ENCODE assay signal across 1 cellular context in the genomic region with DNA sequence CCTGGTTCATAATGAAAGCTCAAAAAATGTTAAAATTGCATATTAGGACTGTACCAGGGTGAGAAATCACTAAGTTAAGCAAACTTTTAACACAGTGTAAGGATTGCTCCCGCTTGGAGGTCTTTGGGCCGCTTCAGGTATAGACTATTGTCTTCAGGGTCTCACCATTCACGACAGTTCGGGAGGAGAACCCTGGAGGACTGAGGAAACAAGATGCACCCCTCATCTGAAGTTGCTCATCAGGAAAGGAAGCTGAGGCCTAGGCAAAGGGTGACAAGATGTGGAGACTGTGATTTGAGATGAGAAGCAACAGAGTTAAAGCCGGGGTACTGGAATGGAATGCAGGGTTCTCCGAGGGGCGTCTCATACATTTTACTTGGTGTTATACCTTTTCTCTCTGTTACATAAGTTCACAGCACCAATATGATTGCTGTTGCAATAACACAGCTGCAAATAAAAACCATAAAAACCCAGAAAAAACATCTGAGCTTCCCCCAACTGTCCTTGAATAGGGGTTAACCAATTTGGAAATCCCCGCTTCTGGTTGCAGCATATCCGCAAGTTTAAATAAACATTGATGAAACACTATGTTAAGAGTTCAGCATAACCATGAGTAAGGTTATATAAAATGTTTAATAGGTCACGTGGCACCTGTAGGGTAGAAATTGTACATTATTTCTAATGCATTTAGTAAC.
A peak's percentile ranks its signal among the peaks of the same experiment; 100 is the strongest.
TF ChIP-seq lines count a peak whose summit lies in the region.

No MANE protein-coding gene starts in this region.

TF ChIP-seq in IMR-90, 13 proteins besides CTCF, POLR2A, EP300 and RAD21:
- TF ChIP-seq BHLHE40 (IDR thresholded peaks at IDR 0.05; ENCODE audit: low read depth, low read length) = no peak; the same call in 1 of the 2 replicates
- no peak for TF ChIP-seq RCOR1 (IDR thresholded peaks at IDR 0.05; ENCODE audit: insufficient replicate concordance, low read length)
- TF ChIP-seq NFE2L2 (IDR thresholded peaks at IDR 0.05; ENCODE audit: low read depth, low read length) = no peak
- peak; percentile 76 for TF ChIP-seq CEBPB (IDR thresholded peaks at IDR 0.05; ENCODE audit: low read depth, low read length)
- no peak for TF ChIP-seq MAFK (IDR thresholded peaks at IDR 0.05; ENCODE audit: low read depth, low read length)
- TF ChIP-seq, protein P1, sequence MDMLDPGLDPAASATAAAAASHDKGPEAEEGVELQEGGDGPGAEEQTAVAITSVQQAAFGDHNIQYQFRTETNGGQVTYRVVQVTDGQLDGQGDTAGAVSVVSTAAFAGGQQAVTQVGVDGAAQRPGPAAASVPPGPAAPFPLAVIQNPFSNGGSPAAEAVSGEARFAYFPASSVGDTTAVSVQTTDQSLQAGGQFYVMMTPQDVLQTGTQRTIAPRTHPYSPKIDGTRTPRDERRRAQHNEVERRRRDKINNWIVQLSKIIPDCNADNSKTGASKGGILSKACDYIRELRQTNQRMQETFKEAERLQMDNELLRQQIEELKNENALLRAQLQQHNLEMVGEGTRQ (IDR thresholded peaks at IDR 0.05; ENCODE audit: low read depth, low read length) = peak; percentile 59
